Comparison of ENCODE assay signal across 14 cellular contexts in genomic region chr14:104603623-104604401, GRCh38. TPM values are rescaled to one million over a fixed set of nuclear protein-coding genes. Genes with fewer than 3 reads are reported as not detected.
DNase-seq lines count a peak whose midpoint lies in the region; ATAC-seq lines count a peak whose summit lies in the region.
"Had no signal": no experiment of that assay in that cellular context is flagged by ENCODE, and none has a peak within 500 bp of the region (broad histone marks: within the 10 kb centered on the region; RNA-seq: fewer than 3 reads in every experiment).

No MANE protein-coding gene starts in this region.

- WGBS in ectodermal cell, 2 experiments: 54 to 56% methylated on average over 32 of the region's 32 CpGs

- no peak overlapping the region for H3K27ac ChIP-seq in ectodermal cell (ENCODE audit: insufficient read depth, low read depth, low read length, poor library complexity, severe bottlenecking)
- no peak overlapping the region for H3K27ac ChIP-seq in CD8-positive, alpha-beta memory T cell (ENCODE audit: low read depth, low read length)
- H3K27ac ChIP-seq: BLaER1 treated with 17β-estradiol and CSF1 and Interleukin-3, amounts not matched to agents 10 nM and 100 nM had no signal

- no peaks in the 10 kb centered on the region for H3K9me3 ChIP-seq in ectodermal cell (ENCODE audit: control insufficient read depth, low read length)
- H3K9me3 ChIP-seq in CD8-positive, alpha-beta memory T cell (ENCODE audit: low read length): no peaks in the 10 kb centered on the region

- H3K4me1 Mint-ChIP-seq in activated CD4-positive, alpha-beta T cell treated with anti-CD3 and anti-CD28 coated beads, Interleukin-2, amount 10 ng/mL, durations not matched to agents 7 days and 5 days: peaks cover 3% of the 10 kb centered on the region
- H3K4me1 Mint-ChIP-seq in CD8-positive, alpha-beta memory T cell: peaks cover 0 to 3% (median 0%) of the 10 kb centered on the region in 3 donors

- peak overlapping the region; percentile 30 for H3K4me3 Mint-ChIP-seq in activated CD4-positive, alpha-beta T cell treated with anti-CD3 and anti-CD28 coated beads, Interleukin-2, amount 10 ng/mL, durations not matched to agents 7 days and 5 days
- H3K4me3 Mint-ChIP-seq in CD8-positive, alpha-beta memory T cell: no peak overlapping the region
- H3K4me3 Mint-ChIP-seq: activated CD8-positive, alpha-beta T cell treated with anti-CD3 and anti-CD28 coated beads, Interleukin-2, amount 10 ng/mL, durations not matched to agents 7 days and 5 days had no signal

- no peaks in the 10 kb centered on the region for H3K36me3 Mint-ChIP-seq in activated CD4-positive, alpha-beta T cell treated with anti-CD3 and anti-CD28 coated beads, Interleukin-2, amount 10 ng/mL, durations not matched to agents 7 days and 5 days (ENCODE audit: low read depth)
- no peaks in the 10 kb centered on the region for H3K36me3 Mint-ChIP-seq in CD8-positive, alpha-beta memory T cell

- ATAC-seq in sciatic nerve: no peak
- ATAC-seq in HG03196 (IDR thresholded peaks at IDR 0.05; ENCODE audit: unreplicated experiment): no peak
- ATAC-seq: GM12878 had no signal

- CTCF ChIA-PET in activated CD4-positive, alpha-beta T cell treated with anti-CD3 and anti-CD28 coated beads, Interleukin-2, amount 10 ng/mL, durations not matched to agents 7 days and 5 days (lab: Charles Lee): no interaction called here
- CTCF ChIA-PET in CD8-positive, alpha-beta memory T cell (lab: Charles Lee): no interaction called here

- no peak overlapping the region for H3K27ac Mint-ChIP-seq in activated CD4-positive, alpha-beta T cell treated with anti-CD3 and anti-CD28 coated beads, Interleukin-2, amount 10 ng/mL, durations not matched to agents 7 days and 5 days
- no peak overlapping the region for H3K27ac Mint-ChIP-seq in CD8-positive, alpha-beta memory T cell
- H3K27ac Mint-ChIP-seq: activated CD8-positive, alpha-beta T cell treated with anti-CD3 and anti-CD28 coated beads, Interleukin-2, amount 10 ng/mL, durations not matched to agents 7 days and 5 days had no signal

- POLR2A ChIA-PET in activated CD4-positive, alpha-beta T cell treated with anti-CD3 and anti-CD28 coated beads, Interleukin-2, amount 10 ng/mL, durations not matched to agents 7 days and 5 days (lab: Charles Lee): no interaction called here
- POLR2A ChIA-PET in CD8-positive, alpha-beta memory T cell (lab: Charles Lee): no interaction called here

- peak overlapping the region; percentile 42 for H3K4me3 ChIP-seq in ectodermal cell (ENCODE audit: insufficient read depth, low read depth, low read length)
- no peak overlapping the region for H3K4me3 ChIP-seq in CD8-positive, alpha-beta memory T cell (ENCODE audit: low read length)
- H3K4me3 ChIP-seq: BLaER1 treated with 17β-estradiol and CSF1 and Interleukin-3, amounts not matched to agents 10 nM and 100 nM; GM12878 had no signal

- no peak for DNase-seq in activated CD4-positive, alpha-beta T cell treated with anti-CD3 and anti-CD28 coated beads, Interleukin-2, amount 10 ng/mL, durations not matched to agents 7 days and 5 days
- DNase-seq in activated CD4-positive, alpha-beta T cell treated with anti-CD3 and anti-CD28 coated beads for 4 hours: no peak
- DNase-seq in NCI-H1417 (lab: John Stamatoyannopoulos, UW) (peak in 2 of 3 experiments; percentile 81 to 85), sciatic nerve (ENCODE audit: low spot score) (peak; percentile 48), T-helper 2 cell (no peak)
- no peak for DNase-seq in CD8-positive, alpha-beta memory T cell

- peaks cover 35% of the 10 kb centered on the region for H3K27me3 Mint-ChIP-seq in activated CD4-positive, alpha-beta T cell treated with anti-CD3 and anti-CD28 coated beads, Interleukin-2, amount 10 ng/mL, durations not matched to agents 7 days and 5 days
- peaks cover 38 to 68% of the 10 kb centered on the region in 2 donors for H3K27me3 Mint-ChIP-seq in CD8-positive, alpha-beta memory T cell

- intact Hi-C loops in sciatic nerve (cut with DNase I): no loop called here

- peaks cover 15% of the 10 kb centered on the region for H3K4me1 ChIP-seq in ectodermal cell (ENCODE audit: control insufficient read depth, insufficient read depth, low read length)
- no peaks in the 10 kb centered on the region for H3K4me1 ChIP-seq in CD8-positive, alpha-beta memory T cell (ENCODE audit: insufficient read depth, low read length)

- H3K36me3 ChIP-seq in ectodermal cell (ENCODE audit: control insufficient read depth, insufficient read depth, low read length): no peaks in the 10 kb centered on the region
- H3K36me3 ChIP-seq in CD8-positive, alpha-beta memory T cell (ENCODE audit: insufficient read depth, low read length): no peaks in the 10 kb centered on the region
- H3K36me3 ChIP-seq: BLaER1 treated with 17β-estradiol and CSF1 and Interleukin-3, amounts not matched to agents 10 nM and 100 nM had no signal

- H3K27me3 ChIP-seq in ectodermal cell (ENCODE audit: control insufficient read depth, insufficient read depth, low read length, poor library complexity, severe bottlenecking): peaks cover 47% of the 10 kb centered on the region
- no peaks in the 10 kb centered on the region for H3K27me3 ChIP-seq in CD8-positive, alpha-beta memory T cell (ENCODE audit: insufficient read depth, low read length, poor library complexity, severe bottlenecking)

- no peaks in the 10 kb centered on the region for H3K9me3 Mint-ChIP-seq in activated CD4-positive, alpha-beta T cell treated with anti-CD3 and anti-CD28 coated beads, Interleukin-2, amount 10 ng/mL, durations not matched to agents 7 days and 5 days
- H3K9me3 Mint-ChIP-seq in CD8-positive, alpha-beta memory T cell: no peaks in the 10 kb centered on the region

RNA-seq across cellular contexts. Expression of gene TMEM179, which starts 0.8 kb away (rescaled TPM):
- total RNA-seq in activated CD4-positive, alpha-beta T cell treated with anti-CD3 and anti-CD28 coated beads, Interleukin-2, amount 10 ng/mL, durations not matched to agents 7 days and 5 days: not detected
- 14.7 TPM for polyA plus RNA-seq in ectodermal cell (2013, experiment 1 of 4)
- polyA plus RNA-seq in ectodermal cell (2013, experiment 2 of 4): 14.1 TPM
- polyA plus RNA-seq in ectodermal cell (2013, experiment 3 of 4): 9.3 TPM
- 8.1 TPM for polyA plus RNA-seq in ectodermal cell (2013, experiment 4 of 4)
- total RNA-seq in sciatic nerve: 4.5 TPM
- under 1 TPM in 1 of 2 experiments, not detected in 1; 0.31 TPM for total RNA-seq in CD8-positive, alpha-beta memory T cell
- polyA plus RNA-seq in CD8-positive, alpha-beta memory T cell: not detected
- total RNA-seq: activated CD8-positive, alpha-beta T cell treated with anti-CD3 and anti-CD28 coated beads, Interleukin-2, amount 10 ng/mL, durations not matched to agents 7 days and 5 days; epithelial cell of proximal tubule; GM12878 had no signal
- polyA plus RNA-seq: GM12878, keratinocyte had no signal

RNA-seq across cellular contexts. Expression of gene C14orf180, which starts 24.2 kb away (rescaled TPM):
- not detected for total RNA-seq in activated CD4-positive, alpha-beta T cell treated with anti-CD3 and anti-CD28 coated beads, Interleukin-2, amount 10 ng/mL, durations not matched to agents 7 days and 5 days
- polyA plus RNA-seq in ectodermal cell (2013, experiment 1 of 4): not detected
- polyA plus RNA-seq in ectodermal cell (2013, experiment 2 of 4): not detected
- polyA plus RNA-seq in ectodermal cell (2013, experiment 3 of 4): not detected
- polyA plus RNA-seq in ectodermal cell (2013, experiment 4 of 4): not detected
- total RNA-seq in sciatic nerve: 4.7 TPM
- not detected for total RNA-seq in CD8-positive, alpha-beta memory T cell
- polyA plus RNA-seq in CD8-positive, alpha-beta memory T cell: not detected
- total RNA-seq: activated CD8-positive, alpha-beta T cell treated with anti-CD3 and anti-CD28 coated beads, Interleukin-2, amount 10 ng/mL, durations not matched to agents 7 days and 5 days; epithelial cell of proximal tubule; GM12878; pulmonary artery endothelial cell had no signal
- polyA plus RNA-seq: GM12878, keratinocyte had no signal

Comparison
In these comparisons a context has a peak if more than half of its experiments do, and no peak if none do; other contexts are left out.
1. DNase-seq: peak in NCI-H1417 (2 of 3) and sciatic nerve (single experiment); none in activated CD4-positive, alpha-beta T cell treated with anti-CD3 and anti-CD28 coated beads, Interleukin-2, amount 10 ng/mL, durations not matched to agents 7 days and 5 days (single experiment), activated CD4-positive, alpha-beta T cell treated with anti-CD3 and anti-CD28 coated beads for 4 hours (0 of 2), T-helper 2 cell (0 of 5) and CD8-positive, alpha-beta memory T cell (0 of 5).